In genomic region chr19:45179848-45180370, GRCh38 we compare ENCODE assay signal across 8 cellular contexts. TPM values are rescaled to one million over a fixed set of nuclear protein-coding genes. Genes with fewer than 3 reads are reported as not detected.
A peak's percentile ranks its signal among the peaks of the same experiment; 100 is the strongest.
DNase-seq lines count a peak whose midpoint lies in the region; ATAC-seq and TF ChIP-seq lines count a peak whose summit lies in the region.

No MANE protein-coding gene starts in this region.

- DNase-seq in stimulated activated naive CD8-positive, alpha-beta T cell treated with anti-CD3 and anti-CD28 coated beads, Interleukin-15, Interleukin-2, amounts not matched to agents 100 U/mL and 50 U/mL, for 24 hours, result no peak
- DNase-seq in cardiac fibroblast (ENCODE audit: low read depth in 2 of 2) (no peak), SK-N-DZ (ENCODE audit: low spot score) (no peak), caudate nucleus (lab: John Stamatoyannopoulos, UW) (no peak), NCI-H2196 (lab: John Stamatoyannopoulos, UW; ENCODE audit: unreplicated experiment) (no peak)

- peak overlapping the region; percentile 78 for H3K4me3 Mint-ChIP-seq in stimulated activated naive CD8-positive, alpha-beta T cell treated with anti-CD3 and anti-CD28 coated beads, Interleukin-15, Interleukin-2, amounts not matched to agents 100 ng/mL and 50 ng/mL, for 24 hours

- no peaks in the 10 kb centered on the region for H3K36me3 ChIP-seq in mucosa of stomach (ENCODE audit: control insufficient read depth, insufficient read depth, low read length)

- H3K4me3 ChIP-seq in cardiac fibroblast (replicated peaks in 1 of 2; ENCODE audit: low read depth in 2 of 2, low read length in 2 of 2), result peak overlapping the region; percentile 75 to 89
- H3K4me3 ChIP-seq in mucosa of stomach (ENCODE audit: low read length), result peak overlapping the region; percentile 99

- no peak for TF ChIP-seq CTCF in cardiac fibroblast (IDR thresholded peaks at IDR 0.05; ENCODE audit: low read depth, low read length)

- H3K9ac ChIP-seq in mucosa of stomach (ENCODE audit: low read length), result peak overlapping the region; percentile 85

- H3K27ac Mint-ChIP-seq in stimulated activated naive CD8-positive, alpha-beta T cell treated with anti-CD3 and anti-CD28 coated beads, Interleukin-15, Interleukin-2, amounts not matched to agents 100 ng/mL and 50 ng/mL, for 24 hours, result peak overlapping the region; percentile 68

- peaks cover 28% of the 10 kb centered on the region for H3K4me1 Mint-ChIP-seq in stimulated activated naive CD8-positive, alpha-beta T cell treated with anti-CD3 and anti-CD28 coated beads, Interleukin-15, Interleukin-2, amounts not matched to agents 100 ng/mL and 50 ng/mL, for 24 hours (ENCODE audit: low read depth)

- no peaks in the 10 kb centered on the region for H3K36me3 Mint-ChIP-seq in stimulated activated naive CD8-positive, alpha-beta T cell treated with anti-CD3 and anti-CD28 coated beads, Interleukin-15, Interleukin-2, amounts not matched to agents 100 ng/mL and 50 ng/mL, for 24 hours (ENCODE audit: low read depth)

- H3K27ac ChIP-seq in caudate nucleus (ENCODE audit: low read depth, low read length), result no peak overlapping the region

- no peaks in the 10 kb centered on the region for H3K27me3 ChIP-seq in mucosa of stomach (ENCODE audit: control insufficient read depth, insufficient read depth, low read length)

- H3K9me3 ChIP-seq in mucosa of stomach (ENCODE audit: control insufficient read depth, low read length), result no peaks in the 10 kb centered on the region

- H3K9me3 Mint-ChIP-seq in stimulated activated naive CD8-positive, alpha-beta T cell treated with anti-CD3 and anti-CD28 coated beads, Interleukin-15, Interleukin-2, amounts not matched to agents 100 ng/mL and 50 ng/mL, for 24 hours, result no peaks in the 10 kb centered on the region

- peaks cover 32% of the 10 kb centered on the region for H3K4me1 ChIP-seq in mucosa of stomach (ENCODE audit: control insufficient read depth, insufficient read depth, low read length)

- ATAC-seq in stimulated activated naive CD8-positive, alpha-beta T cell treated with anti-CD3 and anti-CD28 coated beads, Interleukin-15, Interleukin-2, amounts not matched to agents 100 U/mL and 50 U/mL, for 24 hours, result no peak
- no peak for ATAC-seq in HG03097 (IDR thresholded peaks at IDR 0.05; ENCODE audit: low FRiP score, unreplicated experiment)

- no peaks in the 10 kb centered on the region for H3K27me3 Mint-ChIP-seq in stimulated activated naive CD8-positive, alpha-beta T cell treated with anti-CD3 and anti-CD28 coated beads, Interleukin-15, Interleukin-2, amounts not matched to agents 100 ng/mL and 50 ng/mL, for 24 hours

RNA-seq across cellular contexts. Expression of gene BLOC1S3, which starts 1.3 kb away (rescaled TPM):
- polyA plus RNA-seq in SK-N-DZ (2014; cell fraction: cytosol; rRNA removed), result 4.8 and 6.0 TPM in 2 replicates
- 3.1 and 12.5 TPM in 2 replicates for polyA plus RNA-seq in SK-N-DZ (2014; cell fraction: nucleus; rRNA removed)

RNA-seq across cellular contexts. Expression of gene TRAPPC6A, which starts 1.9 kb away (rescaled TPM):
- polyA plus RNA-seq in SK-N-DZ (2014; cell fraction: cytosol; rRNA removed), result 54.8 and 79.2 TPM in 2 replicates
- polyA plus RNA-seq in SK-N-DZ (2014; cell fraction: nucleus; rRNA removed), result 44.0 and 72.4 TPM in 2 replicates

RNA-seq across cellular contexts. Expression of gene NKPD1, which starts 19.1 kb away (rescaled TPM):
- polyA plus RNA-seq in SK-N-DZ (2014; cell fraction: cytosol; rRNA removed), result 0.09 TPM in 1 of 2 replicates, not detected in the other
- 0.71 and 0.88 TPM in 2 replicates for polyA plus RNA-seq in SK-N-DZ (2014; cell fraction: nucleus; rRNA removed)
